ENCODE assay signal across 8 cellular contexts in genomic region chr7:97005764-97006145, GRCh38. TPM values are rescaled to one million over a fixed set of nuclear protein-coding genes. Genes with fewer than 3 reads are reported as not detected.
DNase-seq lines count a peak whose midpoint lies in the region; ATAC-seq and TF ChIP-seq lines count a peak whose summit lies in the region.

No MANE protein-coding gene starts in this region.

- peaks cover 4% of the 10 kb centered on the region; the same call in 1 of the 3 replicates for H3K9me3 Mint-ChIP-seq in GM23338
- no peaks in the 10 kb centered on the region for H3K9me3 Mint-ChIP-seq in mesothelial cell of epicardium

- no peaks in the 10 kb centered on the region for H3K4me1 ChIP-seq in ACC112 (ENCODE audit: control insufficient read depth, insufficient read depth, low read length, unreplicated experiment)
- peaks cover 64% of the 10 kb centered on the region for H3K4me1 ChIP-seq in GM23338 (ENCODE audit: insufficient read depth)

- H3K27ac ChIP-seq in ACC112 (ENCODE audit: low read depth, low read length) (no peak overlapping the region), GM23338 (ENCODE audit: low read depth) (no peak overlapping the region)

- H3K36me3 Mint-ChIP-seq in GM23338 (ENCODE audit: low read depth) (no peaks in the 10 kb centered on the region), mesothelial cell of epicardium (peaks cover 22% of the 10 kb centered on the region)

- H2AFZ ChIP-seq in ACC112 (ENCODE audit: low read length, unreplicated experiment) (peak overlapping the region; percentile 93), GM23338 (no peak overlapping the region)

- H3K4me2 ChIP-seq in GM23338, result peak overlapping the region; percentile 88

- in situ Hi-C loops in astrocyte of the spinal cord (cut with HindIII; ENCODE audit: low sequenced_read_pairs), result no loop called here

- peaks cover 37% of the 10 kb centered on the region for H3K4me1 Mint-ChIP-seq in GM23338
- peaks cover 32% of the 10 kb centered on the region for H3K4me1 Mint-ChIP-seq in mesothelial cell of epicardium

- peaks cover 45% of the 10 kb centered on the region for H4K20me1 ChIP-seq in GM23338 (replicated peaks; ENCODE audit: insufficient read depth)

- H3K27ac Mint-ChIP-seq in GM23338, result no peak overlapping the region
- peak overlapping the region; percentile 84 for H3K27ac Mint-ChIP-seq in mesothelial cell of epicardium

- H3K36me3 ChIP-seq in ACC112 (ENCODE audit: insufficient read depth, low read length) (no peaks in the 10 kb centered on the region), GM23338 (ENCODE audit: insufficient read depth) (no peaks in the 10 kb centered on the region)

- H3F3A ChIP-seq in GM23338 (replicated peaks; ENCODE audit: low read depth), result peaks cover 59% of the 10 kb centered on the region

- TF ChIP-seq CTCF in GM23338 (conservative IDR thresholded peaks at IDR 0.05; ENCODE audit: low read depth in 2 of 2) (no peak), astrocyte of the spinal cord (IDR thresholded peaks at IDR 0.05; ENCODE audit: low read depth, low read length) (no peak), mesothelial cell of epicardium (IDR thresholded peaks at IDR 0.05; ENCODE audit: unreplicated experiment) (no peak)

- H3K79me2 ChIP-seq in ACC112 (ENCODE audit: control insufficient read depth, insufficient read depth, low read length, unreplicated experiment) (no peaks in the 10 kb centered on the region), GM23338 (replicated peaks; ENCODE audit: insufficient read depth) (no peaks in the 10 kb centered on the region)

- H3K27me3 Mint-ChIP-seq in GM23338 (ENCODE audit: insufficient read depth, low read depth, poor library complexity), result peaks cover 98% of the 10 kb centered on the region
- peaks cover 90% of the 10 kb centered on the region for H3K27me3 Mint-ChIP-seq in mesothelial cell of epicardium (ENCODE audit: low read depth)

- no peaks in the 10 kb centered on the region for H3K9me2 ChIP-seq in GM23338 (ENCODE audit: insufficient read depth)

- ATAC-seq in GM23338, result no peak

- no peak for DNase-seq in GM23338 (ENCODE audit: low spot score)
- peak; percentile 16 for DNase-seq in astrocyte of the spinal cord (ENCODE audit: low read depth, low spot score)
- DNase-seq in mesothelial cell of epicardium (ENCODE audit: low spot score in 2 of 2, unreplicated experiment in 2 of 2), result no peak
- no peak for DNase-seq in NCI-H2081 (lab: John Stamatoyannopoulos, UW)
- no peak for DNase-seq in D341Med (ENCODE audit: low spot score)
- no peak for DNase-seq in cerebellar nuclear complex (lab: John Stamatoyannopoulos, UW)
- no peak for DNase-seq in KG1 (lab: John Stamatoyannopoulos, UW)

- peak overlapping the region; percentile 85 for H3K4me3 Mint-ChIP-seq in GM23338
- peak overlapping the region; percentile 82 for H3K4me3 Mint-ChIP-seq in mesothelial cell of epicardium

- H3K4me3 ChIP-seq in ACC112 (ENCODE audit: low read depth, low read length), result peak overlapping the region; percentile 83
- H3K4me3 ChIP-seq in GM23338, result peak overlapping the region; percentile 60
- H3K4me3 ChIP-seq in astrocyte of the spinal cord (ENCODE audit: low read depth, low read length), result peak overlapping the region; percentile 22

- H3K27me3 ChIP-seq in ACC112 (ENCODE audit: insufficient read depth, low read length) (peaks cover 9% of the 10 kb centered on the region), GM23338 (ENCODE audit: insufficient read depth) (peaks cover 99% of the 10 kb centered on the region)

TF ChIP-seq in GM23338, 12 proteins besides CTCF, POLR2A, EP300 and RAD21:
- TF ChIP-seq JUNB (IDR thresholded peaks at IDR 0.05; ENCODE audit: unreplicated experiment) (no peak), ZNF114 (CRISPR knock-in tag; IDR thresholded peaks at IDR 0.05) (no peak), EZH2 (IDR thresholded peaks at IDR 0.05; ENCODE audit: low read depth, unreplicated experiment) (peak; percentile 71)
- TF ChIP-seq, protein P1, sequence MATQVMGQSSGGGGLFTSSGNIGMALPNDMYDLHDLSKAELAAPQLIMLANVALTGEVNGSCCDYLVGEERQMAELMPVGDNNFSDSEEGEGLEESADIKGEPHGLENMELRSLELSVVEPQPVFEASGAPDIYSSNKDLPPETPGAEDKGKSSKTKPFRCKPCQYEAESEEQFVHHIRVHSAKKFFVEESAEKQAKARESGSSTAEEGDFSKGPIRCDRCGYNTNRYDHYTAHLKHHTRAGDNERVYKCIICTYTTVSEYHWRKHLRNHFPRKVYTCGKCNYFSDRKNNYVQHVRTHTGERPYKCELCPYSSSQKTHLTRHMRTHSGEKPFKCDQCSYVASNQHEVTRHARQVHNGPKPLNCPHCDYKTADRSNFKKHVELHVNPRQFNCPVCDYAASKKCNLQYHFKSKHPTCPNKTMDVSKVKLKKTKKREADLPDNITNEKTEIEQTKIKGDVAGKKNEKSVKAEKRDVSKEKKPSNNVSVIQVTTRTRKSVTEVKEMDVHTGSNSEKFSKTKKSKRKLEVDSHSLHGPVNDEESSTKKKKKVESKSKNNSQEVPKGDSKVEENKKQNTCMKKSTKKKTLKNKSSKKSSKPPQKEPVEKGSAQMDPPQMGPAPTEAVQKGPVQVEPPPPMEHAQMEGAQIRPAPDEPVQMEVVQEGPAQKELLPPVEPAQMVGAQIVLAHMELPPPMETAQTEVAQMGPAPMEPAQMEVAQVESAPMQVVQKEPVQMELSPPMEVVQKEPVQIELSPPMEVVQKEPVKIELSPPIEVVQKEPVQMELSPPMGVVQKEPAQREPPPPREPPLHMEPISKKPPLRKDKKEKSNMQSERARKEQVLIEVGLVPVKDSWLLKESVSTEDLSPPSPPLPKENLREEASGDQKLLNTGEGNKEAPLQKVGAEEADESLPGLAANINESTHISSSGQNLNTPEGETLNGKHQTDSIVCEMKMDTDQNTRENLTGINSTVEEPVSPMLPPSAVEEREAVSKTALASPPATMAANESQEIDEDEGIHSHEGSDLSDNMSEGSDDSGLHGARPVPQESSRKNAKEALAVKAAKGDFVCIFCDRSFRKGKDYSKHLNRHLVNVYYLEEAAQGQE (IDR thresholded peaks at IDR 0.05; ENCODE audit: unreplicated experiment), result no peak
- TF ChIP-seq, protein P2, sequence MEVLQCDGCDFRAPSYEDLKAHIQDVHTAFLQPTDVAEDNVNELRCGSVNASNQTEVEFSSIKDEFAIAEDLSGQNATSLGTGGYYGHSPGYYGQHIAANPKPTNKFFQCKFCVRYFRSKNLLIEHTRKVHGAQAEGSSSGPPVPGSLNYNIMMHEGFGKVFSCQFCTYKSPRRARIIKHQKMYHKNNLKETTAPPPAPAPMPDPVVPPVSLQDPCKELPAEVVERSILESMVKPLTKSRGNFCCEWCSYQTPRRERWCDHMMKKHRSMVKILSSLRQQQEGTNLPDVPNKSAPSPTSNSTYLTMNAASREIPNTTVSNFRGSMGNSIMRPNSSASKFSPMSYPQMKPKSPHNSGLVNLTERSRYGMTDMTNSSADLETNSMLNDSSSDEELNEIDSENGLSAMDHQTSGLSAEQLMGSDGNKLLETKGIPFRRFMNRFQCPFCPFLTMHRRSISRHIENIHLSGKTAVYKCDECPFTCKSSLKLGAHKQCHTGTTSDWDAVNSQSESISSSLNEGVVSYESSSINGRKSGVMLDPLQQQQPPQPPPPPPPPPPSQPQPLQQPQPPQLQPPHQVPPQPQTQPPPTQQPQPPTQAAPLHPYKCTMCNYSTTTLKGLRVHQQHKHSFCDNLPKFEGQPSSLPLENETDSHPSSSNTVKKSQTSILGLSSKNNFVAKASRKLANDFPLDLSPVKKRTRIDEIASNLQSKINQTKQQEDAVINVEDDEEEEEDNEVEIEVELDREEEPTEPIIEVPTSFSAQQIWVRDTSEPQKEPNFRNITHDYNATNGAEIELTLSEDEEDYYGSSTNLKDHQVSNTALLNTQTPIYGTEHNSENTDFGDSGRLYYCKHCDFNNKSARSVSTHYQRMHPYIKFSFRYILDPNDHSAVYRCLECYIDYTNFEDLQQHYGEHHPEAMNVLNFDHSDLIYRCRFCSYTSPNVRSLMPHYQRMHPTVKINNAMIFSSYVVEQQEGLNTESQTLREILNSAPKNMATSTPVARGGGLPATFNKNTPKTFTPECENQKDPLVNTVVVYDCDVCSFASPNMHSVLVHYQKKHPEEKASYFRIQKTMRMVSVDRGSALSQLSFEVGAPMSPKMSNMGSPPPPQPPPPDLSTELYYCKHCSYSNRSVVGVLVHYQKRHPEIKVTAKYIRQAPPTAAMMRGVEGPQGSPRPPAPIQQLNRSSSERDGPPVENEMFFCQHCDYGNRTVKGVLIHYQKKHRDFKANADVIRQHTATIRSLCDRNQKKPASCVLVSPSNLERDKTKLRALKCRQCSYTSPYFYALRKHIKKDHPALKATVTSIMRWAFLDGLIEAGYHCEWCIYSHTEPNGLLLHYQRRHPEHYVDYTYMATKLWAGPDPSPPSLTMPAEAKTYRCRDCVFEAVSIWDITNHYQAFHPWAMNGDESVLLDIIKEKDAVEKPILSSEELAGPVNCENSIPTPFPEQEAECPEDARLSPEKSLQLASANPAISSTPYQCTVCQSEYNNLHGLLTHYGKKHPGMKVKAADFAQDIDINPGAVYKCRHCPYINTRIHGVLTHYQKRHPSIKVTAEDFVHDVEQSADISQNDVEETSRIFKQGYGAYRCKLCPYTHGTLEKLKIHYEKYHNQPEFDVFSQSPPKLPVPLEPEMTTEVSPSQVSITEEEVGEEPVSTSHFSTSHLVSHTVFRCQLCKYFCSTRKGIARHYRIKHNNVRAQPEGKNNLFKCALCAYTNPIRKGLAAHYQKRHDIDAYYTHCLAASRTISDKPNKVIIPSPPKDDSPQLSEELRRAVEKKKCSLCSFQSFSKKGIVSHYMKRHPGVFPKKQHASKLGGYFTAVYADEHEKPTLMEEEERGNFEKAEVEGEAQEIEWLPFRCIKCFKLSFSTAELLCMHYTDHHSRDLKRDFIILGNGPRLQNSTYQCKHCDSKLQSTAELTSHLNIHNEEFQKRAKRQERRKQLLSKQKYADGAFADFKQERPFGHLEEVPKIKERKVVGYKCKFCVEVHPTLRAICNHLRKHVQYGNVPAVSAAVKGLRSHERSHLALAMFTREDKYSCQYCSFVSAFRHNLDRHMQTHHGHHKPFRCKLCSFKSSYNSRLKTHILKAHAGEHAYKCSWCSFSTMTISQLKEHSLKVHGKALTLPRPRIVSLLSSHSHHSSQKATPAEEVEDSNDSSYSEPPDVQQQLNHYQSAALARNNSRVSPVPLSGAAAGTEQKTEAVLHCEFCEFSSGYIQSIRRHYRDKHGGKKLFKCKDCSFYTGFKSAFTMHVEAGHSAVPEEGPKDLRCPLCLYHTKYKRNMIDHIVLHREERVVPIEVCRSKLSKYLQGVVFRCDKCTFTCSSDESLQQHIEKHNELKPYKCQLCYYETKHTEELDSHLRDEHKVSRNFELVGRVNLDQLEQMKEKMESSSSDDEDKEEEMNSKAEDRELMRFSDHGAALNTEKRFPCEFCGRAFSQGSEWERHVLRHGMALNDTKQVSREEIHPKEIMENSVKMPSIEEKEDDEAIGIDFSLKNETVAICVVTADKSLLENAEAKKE (CRISPR knock-in tag; IDR thresholded peaks at IDR 0.05), result no peak
TF ChIP-seq in GM23338: peak in this region for 1.

RNA-seq across cellular contexts. Expression of gene DLX6, which starts 0.4 kb away (rescaled TPM):
- total RNA-seq in GM23338 (2014; rRNA removed; shearing (Covaris generic)), result not detected in 2 replicates
- not detected in 2 replicates for polyA plus RNA-seq in GM23338 (2016; fragmentation: Nextera tagmentation; extraction: Ambion mirVana)
- 10.4 to 11.1 TPM (median 10.9 TPM) in 3 replicates for total RNA-seq in mesothelial cell of epicardium

RNA-seq across cellular contexts. Expression of gene DLX5, which starts 18.9 kb away (rescaled TPM):
- total RNA-seq in GM23338 (2014; rRNA removed; shearing (Covaris generic)), result not detected in 2 replicates
- polyA plus RNA-seq in GM23338 (2016; fragmentation: Nextera tagmentation; extraction: Ambion mirVana), result not detected in 2 replicates
- 33.4 to 36.9 TPM (median 34.3 TPM) in 3 replicates for total RNA-seq in mesothelial cell of epicardium

Comparison
In these comparisons a context has a peak if more than half of its experiments do, and no peak if none do; other contexts are left out.
1. H3K4me3 ChIP-seq: peak in every context shown above with its lines; median percentile 83 in ACC112; 60 in GM23338; 22 in astrocyte of the spinal cord.
2. RNA of gene DLX6, which starts 0.4 kb away (total RNA-seq): 10.4 to 11.1 TPM in mesothelial cell of epicardium; not detected in GM23338; every median in the first group is over 10 times any median in the second.
3. RNA of gene DLX5, which starts 18.9 kb away (total RNA-seq): 33.4 to 36.9 TPM in mesothelial cell of epicardium; not detected in GM23338; every median in the first group is over 10 times any median in the second.